1 cellular context compared by ENCODE assay signal in the genomic region with DNA sequence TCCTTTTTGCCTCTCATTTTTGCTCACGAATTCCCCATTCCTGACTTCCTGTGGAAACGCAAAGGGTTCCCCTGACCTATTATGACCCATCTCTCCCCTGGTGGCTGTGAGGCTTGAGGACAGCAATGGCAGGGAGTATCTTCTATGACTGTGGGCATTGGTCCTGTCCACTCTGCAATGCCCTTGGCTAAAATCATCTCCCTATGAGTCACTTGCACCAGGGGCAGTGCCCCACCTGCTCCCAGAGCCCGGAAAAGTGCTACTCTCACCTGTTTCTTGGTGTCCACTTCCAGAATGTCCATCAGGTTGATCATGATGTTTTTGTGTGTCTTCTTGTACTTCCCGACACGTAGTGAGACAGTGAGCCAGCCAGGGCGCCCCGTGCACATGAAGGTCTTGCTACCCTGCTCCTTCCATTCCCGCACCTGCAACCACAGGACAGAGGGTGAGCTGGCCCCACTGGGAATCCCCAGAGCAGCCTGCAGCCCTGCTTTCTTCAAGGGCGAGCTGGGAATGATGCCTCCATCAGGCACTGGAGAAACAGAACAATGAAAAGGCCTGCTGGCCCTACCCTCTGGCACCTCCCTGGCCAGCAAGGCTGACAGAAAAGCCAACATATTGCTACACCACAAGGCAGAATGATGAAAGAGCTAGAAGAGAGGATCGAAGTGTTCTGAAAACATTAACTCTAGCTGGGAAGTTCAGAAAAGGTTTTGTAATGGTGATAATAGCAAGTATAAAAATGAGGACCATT.
TF ChIP-seq lines count a peak whose summit lies in the region.

No MANE protein-coding gene starts in this region.

TF ChIP-seq in HepG2, 621 proteins besides CTCF, POLR2A, EP300 and RAD21 (continues in another document):
- no peak for TF ChIP-seq ZNF839 (CRISPR knock-in tag; IDR thresholded peaks at IDR 0.05; ENCODE audit: borderline replicate concordance)
- TF ChIP-seq, protein P1, sequence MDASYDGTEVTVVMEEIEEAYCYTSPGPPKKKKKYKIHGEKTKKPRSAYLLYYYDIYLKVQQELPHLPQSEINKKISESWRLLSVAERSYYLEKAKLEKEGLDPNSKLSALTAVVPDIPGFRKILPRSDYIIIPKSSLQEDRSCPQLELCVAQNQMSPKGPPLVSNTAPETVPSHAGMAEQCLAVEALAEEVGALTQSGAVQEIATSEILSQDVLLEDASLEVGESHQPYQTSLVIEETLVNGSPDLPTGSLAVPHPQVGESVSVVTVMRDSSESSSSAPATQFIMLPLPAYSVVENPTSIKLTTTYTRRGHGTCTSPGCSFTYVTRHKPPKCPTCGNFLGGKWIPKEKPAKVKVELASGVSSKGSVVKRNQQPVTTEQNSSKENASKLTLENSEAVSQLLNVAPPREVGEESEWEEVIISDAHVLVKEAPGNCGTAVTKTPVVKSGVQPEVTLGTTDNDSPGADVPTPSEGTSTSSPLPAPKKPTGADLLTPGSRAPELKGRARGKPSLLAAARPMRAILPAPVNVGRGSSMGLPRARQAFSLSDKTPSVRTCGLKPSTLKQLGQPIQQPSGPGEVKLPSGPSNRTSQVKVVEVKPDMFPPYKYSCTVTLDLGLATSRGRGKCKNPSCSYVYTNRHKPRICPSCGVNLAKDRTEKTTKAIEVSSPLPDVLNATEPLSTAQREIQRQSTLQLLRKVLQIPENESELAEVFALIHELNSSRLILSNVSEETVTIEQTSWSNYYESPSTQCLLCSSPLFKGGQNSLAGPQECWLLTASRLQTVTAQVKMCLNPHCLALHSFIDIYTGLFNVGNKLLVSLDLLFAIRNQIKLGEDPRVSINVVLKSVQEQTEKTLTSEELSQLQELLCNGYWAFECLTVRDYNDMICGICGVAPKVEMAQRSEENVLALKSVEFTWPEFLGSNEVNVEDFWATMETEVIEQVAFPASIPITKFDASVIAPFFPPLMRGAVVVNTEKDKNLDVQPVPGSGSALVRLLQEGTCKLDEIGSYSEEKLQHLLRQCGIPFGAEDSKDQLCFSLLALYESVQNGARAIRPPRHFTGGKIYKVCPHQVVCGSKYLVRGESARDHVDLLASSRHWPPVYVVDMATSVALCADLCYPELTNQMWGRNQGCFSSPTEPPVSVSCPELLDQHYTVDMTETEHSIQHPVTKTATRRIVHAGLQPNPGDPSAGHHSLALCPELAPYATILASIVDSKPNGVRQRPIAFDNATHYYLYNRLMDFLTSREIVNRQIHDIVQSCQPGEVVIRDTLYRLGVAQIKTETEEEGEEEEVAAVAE (CRISPR knock-in tag; IDR thresholded peaks at IDR 0.05; ENCODE audit: borderline replicate concordance): 0 out of 2 replicates have a peak, but pooled peaks have one; percentile 50
- TF ChIP-seq ZNF768 (CRISPR knock-in tag; IDR thresholded peaks at IDR 0.05): no peak
- TF ChIP-seq ZNF703 (CRISPR knock-in tag; IDR thresholded peaks at IDR 0.05; ENCODE audit: borderline replicate concordance): no peak
- peak; percentile 39 for TF ChIP-seq XRCC5 (optimal IDR thresholded peaks at IDR 0.05; ENCODE audit: low read length)
- TF ChIP-seq KMT2A (CRISPR knock-in tag; IDR thresholded peaks at IDR 0.05): no peak
- TF ChIP-seq, protein P2, sequence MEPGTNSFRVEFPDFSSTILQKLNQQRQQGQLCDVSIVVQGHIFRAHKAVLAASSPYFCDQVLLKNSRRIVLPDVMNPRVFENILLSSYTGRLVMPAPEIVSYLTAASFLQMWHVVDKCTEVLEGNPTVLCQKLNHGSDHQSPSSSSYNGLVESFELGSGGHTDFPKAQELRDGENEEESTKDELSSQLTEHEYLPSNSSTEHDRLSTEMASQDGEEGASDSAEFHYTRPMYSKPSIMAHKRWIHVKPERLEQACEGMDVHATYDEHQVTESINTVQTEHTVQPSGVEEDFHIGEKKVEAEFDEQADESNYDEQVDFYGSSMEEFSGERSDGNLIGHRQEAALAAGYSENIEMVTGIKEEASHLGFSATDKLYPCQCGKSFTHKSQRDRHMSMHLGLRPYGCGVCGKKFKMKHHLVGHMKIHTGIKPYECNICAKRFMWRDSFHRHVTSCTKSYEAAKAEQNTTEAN (CRISPR knock-in tag; conservative IDR thresholded peaks at IDR 0.05): no peak
- TF ChIP-seq NONO (IDR thresholded peaks at IDR 0.05): no peak
- peak; percentile 49; the same call in 1 of the 2 replicates for TF ChIP-seq NONO (CRISPR knock-in tag; conservative IDR thresholded peaks at IDR 0.05)
- TF ChIP-seq RBAK (CRISPR knock-in tag; IDR thresholded peaks at IDR 0.05): no peak
- TF ChIP-seq ZFP36L2 (CRISPR knock-in tag; IDR thresholded peaks at IDR 0.05): no peak
- TF ChIP-seq CAMTA2 (CRISPR knock-in tag; IDR thresholded peaks at IDR 0.05; ENCODE audit: borderline replicate concordance): no peak
- no peak for TF ChIP-seq FOXK2 (IDR thresholded peaks at IDR 0.05)
- TF ChIP-seq MYNN (CRISPR knock-in tag; IDR thresholded peaks at IDR 0.05; ENCODE audit: low read depth): no peak
- no peak; the same call in 1 of the 2 replicates for TF ChIP-seq AHR (CRISPR knock-in tag; IDR thresholded peaks at IDR 0.05)
- TF ChIP-seq ZNF589 (CRISPR knock-in tag; conservative IDR thresholded peaks at IDR 0.05): no peak
- TF ChIP-seq SALL1 (CRISPR knock-in tag; IDR thresholded peaks at IDR 0.05): peak; percentile 56; the same call in 1 of the 2 replicates
- TF ChIP-seq TBP (CRISPR knock-in tag; IDR thresholded peaks at IDR 0.05): no peak
- no peak for TF ChIP-seq POGZ (CRISPR knock-in tag; IDR thresholded peaks at IDR 0.05)
- TF ChIP-seq ZNF878 (CRISPR knock-in tag; IDR thresholded peaks at IDR 0.05): 0 out of 2 replicates have a peak, but pooled peaks have one; percentile 47
- 0 out of 2 replicates have a peak, but pooled peaks have one; percentile 26 for TF ChIP-seq HNRNPL (IDR thresholded peaks at IDR 0.05; ENCODE audit: low read depth, low read length)
- no peak for TF ChIP-seq ZNF431 (CRISPR knock-in tag; IDR thresholded peaks at IDR 0.05; ENCODE audit: borderline replicate concordance, low read depth)
- no peak for TF ChIP-seq RFXANK (CRISPR knock-in tag; IDR thresholded peaks at IDR 0.05)
- TF ChIP-seq KLF16 (CRISPR knock-in tag; IDR thresholded peaks at IDR 0.05): peak in 1 of 2 experiments; percentile 61; a peak in 1 of 4 replicates
- TF ChIP-seq GPN1 (CRISPR knock-in tag; IDR thresholded peaks at IDR 0.05; ENCODE audit: borderline replicate concordance): no peak
- no peak for TF ChIP-seq DNMT3B (CRISPR knock-in tag; conservative IDR thresholded peaks at IDR 0.05)
- no peak for TF ChIP-seq ZFAT (CRISPR knock-in tag; conservative IDR thresholded peaks at IDR 0.05)
- TF ChIP-seq ZNF879 (CRISPR knock-in tag; IDR thresholded peaks at IDR 0.05): no peak
- TF ChIP-seq, protein P3, sequence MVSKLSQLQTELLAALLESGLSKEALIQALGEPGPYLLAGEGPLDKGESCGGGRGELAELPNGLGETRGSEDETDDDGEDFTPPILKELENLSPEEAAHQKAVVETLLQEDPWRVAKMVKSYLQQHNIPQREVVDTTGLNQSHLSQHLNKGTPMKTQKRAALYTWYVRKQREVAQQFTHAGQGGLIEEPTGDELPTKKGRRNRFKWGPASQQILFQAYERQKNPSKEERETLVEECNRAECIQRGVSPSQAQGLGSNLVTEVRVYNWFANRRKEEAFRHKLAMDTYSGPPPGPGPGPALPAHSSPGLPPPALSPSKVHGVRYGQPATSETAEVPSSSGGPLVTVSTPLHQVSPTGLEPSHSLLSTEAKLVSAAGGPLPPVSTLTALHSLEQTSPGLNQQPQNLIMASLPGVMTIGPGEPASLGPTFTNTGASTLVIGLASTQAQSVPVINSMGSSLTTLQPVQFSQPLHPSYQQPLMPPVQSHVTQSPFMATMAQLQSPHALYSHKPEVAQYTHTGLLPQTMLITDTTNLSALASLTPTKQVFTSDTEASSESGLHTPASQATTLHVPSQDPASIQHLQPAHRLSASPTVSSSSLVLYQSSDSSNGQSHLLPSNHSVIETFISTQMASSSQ (IDR thresholded peaks at IDR 0.05; ENCODE audit: low read depth): peak; percentile 38; the same call in 1 of the 2 replicates
- TF ChIP-seq, protein P3 (CRISPR knock-in tag; IDR thresholded peaks at IDR 0.05; ENCODE audit: borderline replicate concordance): peak; percentile 32; the same call in 1 of the 2 replicates
- no peak for TF ChIP-seq ZNF510 (CRISPR knock-in tag; IDR thresholded peaks at IDR 0.05; ENCODE audit: low read depth)
- no peak for TF ChIP-seq NR3C1 (CRISPR knock-in tag; IDR thresholded peaks at IDR 0.05)
- TF ChIP-seq, protein P4, sequence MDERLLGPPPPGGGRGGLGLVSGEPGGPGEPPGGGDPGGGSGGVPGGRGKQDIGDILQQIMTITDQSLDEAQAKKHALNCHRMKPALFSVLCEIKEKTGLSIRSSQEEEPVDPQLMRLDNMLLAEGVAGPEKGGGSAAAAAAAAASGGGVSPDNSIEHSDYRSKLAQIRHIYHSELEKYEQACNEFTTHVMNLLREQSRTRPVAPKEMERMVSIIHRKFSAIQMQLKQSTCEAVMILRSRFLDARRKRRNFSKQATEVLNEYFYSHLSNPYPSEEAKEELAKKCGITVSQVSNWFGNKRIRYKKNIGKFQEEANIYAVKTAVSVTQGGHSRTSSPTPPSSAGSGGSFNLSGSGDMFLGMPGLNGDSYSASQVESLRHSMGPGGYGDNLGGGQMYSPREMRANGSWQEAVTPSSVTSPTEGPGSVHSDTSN (CRISPR knock-in tag; IDR thresholded peaks at IDR 0.05): peak; percentile 36; the same call in 1 of the 2 replicates
- TF ChIP-seq, protein P5, sequence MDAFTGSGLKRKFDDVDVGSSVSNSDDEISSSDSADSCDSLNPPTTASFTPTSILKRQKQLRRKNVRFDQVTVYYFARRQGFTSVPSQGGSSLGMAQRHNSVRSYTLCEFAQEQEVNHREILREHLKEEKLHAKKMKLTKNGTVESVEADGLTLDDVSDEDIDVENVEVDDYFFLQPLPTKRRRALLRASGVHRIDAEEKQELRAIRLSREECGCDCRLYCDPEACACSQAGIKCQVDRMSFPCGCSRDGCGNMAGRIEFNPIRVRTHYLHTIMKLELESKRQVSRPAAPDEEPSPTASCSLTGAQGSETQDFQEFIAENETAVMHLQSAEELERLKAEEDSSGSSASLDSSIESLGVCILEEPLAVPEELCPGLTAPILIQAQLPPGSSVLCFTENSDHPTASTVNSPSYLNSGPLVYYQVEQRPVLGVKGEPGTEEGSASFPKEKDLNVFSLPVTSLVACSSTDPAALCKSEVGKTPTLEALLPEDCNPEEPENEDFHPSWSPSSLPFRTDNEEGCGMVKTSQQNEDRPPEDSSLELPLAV (CRISPR knock-in tag; conservative IDR thresholded peaks at IDR 0.05; ENCODE audit: low read depth): no peak
- no peak for TF ChIP-seq RXRB (CRISPR knock-in tag; IDR thresholded peaks at IDR 0.05; ENCODE audit: borderline replicate concordance)
- no peak for TF ChIP-seq MTA3 (CRISPR knock-in tag; IDR thresholded peaks at IDR 0.05)
- TF ChIP-seq IKZF4 (CRISPR knock-in tag; IDR thresholded peaks at IDR 0.05; ENCODE audit: borderline replicate concordance, low read depth, not compliant biosample characterization): no peak
- TF ChIP-seq HOXA5 (CRISPR knock-in tag; IDR thresholded peaks at IDR 0.05): no peak
- TF ChIP-seq SMARCE1 (IDR thresholded peaks at IDR 0.05; ENCODE audit: borderline replicate concordance): no peak
- TF ChIP-seq TGIF2 (CRISPR knock-in tag; IDR thresholded peaks at IDR 0.05): peak; percentile 80; the same call in 1 of the 2 replicates
- TF ChIP-seq ZFX (CRISPR knock-in tag; IDR thresholded peaks at IDR 0.05; ENCODE audit: low read depth): 0 out of 2 replicates have a peak, but pooled peaks have one; percentile 58
- TF ChIP-seq, protein P6, sequence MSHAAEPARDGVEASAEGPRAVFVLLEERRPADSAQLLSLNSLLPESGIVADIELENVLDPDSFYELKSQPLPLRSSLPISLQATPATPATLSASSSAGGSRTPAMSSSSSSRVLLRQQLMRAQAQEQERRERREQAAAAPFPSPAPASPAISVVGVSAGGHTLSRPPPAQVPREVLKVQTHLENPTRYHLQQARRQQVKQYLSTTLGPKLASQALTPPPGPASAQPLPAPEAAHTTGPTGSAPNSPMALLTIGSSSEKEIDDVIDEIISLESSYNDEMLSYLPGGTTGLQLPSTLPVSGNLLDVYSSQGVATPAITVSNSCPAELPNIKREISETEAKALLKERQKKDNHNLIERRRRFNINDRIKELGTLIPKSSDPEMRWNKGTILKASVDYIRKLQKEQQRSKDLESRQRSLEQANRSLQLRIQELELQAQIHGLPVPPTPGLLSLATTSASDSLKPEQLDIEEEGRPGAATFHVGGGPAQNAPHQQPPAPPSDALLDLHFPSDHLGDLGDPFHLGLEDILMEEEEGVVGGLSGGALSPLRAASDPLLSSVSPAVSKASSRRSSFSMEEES (CRISPR knock-in tag; IDR thresholded peaks at IDR 0.05): no peak; the same call in 1 of the 2 replicates
- no peak for TF ChIP-seq MAFK (conservative IDR thresholded peaks at IDR 0.05 in 1 of 2, IDR thresholded peaks at IDR 0.05 in 1 of 2; ENCODE audit: low read length in 2 of 2)
- TF ChIP-seq THAP11 (CRISPR knock-in tag; IDR thresholded peaks at IDR 0.05): peak; percentile 57; the same call in 1 of the 2 replicates
- TF ChIP-seq SIX4 (CRISPR knock-in tag; IDR thresholded peaks at IDR 0.05): no peak
- peak; percentile 67; the same call in 1 of the 2 replicates for TF ChIP-seq SOX5 (CRISPR knock-in tag; IDR thresholded peaks at IDR 0.05; ENCODE audit: borderline replicate concordance)
- TF ChIP-seq ZNF530 (CRISPR knock-in tag; IDR thresholded peaks at IDR 0.05; ENCODE audit: low read depth): no peak
- no peak for TF ChIP-seq ATM (IDR thresholded peaks at IDR 0.05; ENCODE audit: borderline replicate concordance)
- no peak for TF ChIP-seq ISX (CRISPR knock-in tag; conservative IDR thresholded peaks at IDR 0.05)
